ENCODE assay signal across 2 cellular contexts in genomic region chr11:63663809-63664208, GRCh38.
TF ChIP-seq lines count a peak whose summit lies in the region.

No MANE protein-coding gene starts in this region.

TF ChIP-seq in IMR-90, 13 proteins besides CTCF, POLR2A, EP300 and RAD21:
- peak; percentile 15; the same call in 1 of the 2 replicates for TF ChIP-seq MAFK (IDR thresholded peaks at IDR 0.05; ENCODE audit: low read depth, low read length)
- no peak for TF ChIP-seq FOS (IDR thresholded peaks at IDR 0.05; ENCODE audit: low read depth, low read length)
- no peak for TF ChIP-seq NFE2L2 (IDR thresholded peaks at IDR 0.05; ENCODE audit: low read depth, low read length)
- TF ChIP-seq CEBPB (IDR thresholded peaks at IDR 0.05; ENCODE audit: low read depth, low read length), result no peak

TF ChIP-seq in K562, 482 proteins besides CTCF, POLR2A, EP300 and RAD21:
- TF ChIP-seq E2F4 (CRISPR knock-in tag; IDR thresholded peaks at IDR 0.05; ENCODE audit: low read depth), result no peak
- no peak for TF ChIP-seq PHF21A (IDR thresholded peaks at IDR 0.05; ENCODE audit: borderline replicate concordance, low read depth)
- TF ChIP-seq NR2C1 (IDR thresholded peaks at IDR 0.05), result no peak
- no peak for TF ChIP-seq NR2C1 (tag; IDR thresholded peaks at IDR 0.05)
- no peak for TF ChIP-seq TEAD1 (CRISPR knock-in tag; IDR thresholded peaks at IDR 0.05)
- no peak for TF ChIP-seq RUNX1 (IDR thresholded peaks at IDR 0.05; ENCODE audit: low read depth)
- no peak for TF ChIP-seq POLR3G (IDR thresholded peaks at IDR 0.05; ENCODE audit: extremely low read depth, insufficient read length, insufficient replicate concordance)
- no peak for TF ChIP-seq CTCFL (IDR thresholded peaks at IDR 0.05; ENCODE audit: borderline replicate concordance, insufficient read depth, low read depth, low read length, poor library complexity, severe bottlenecking)
- no peak for TF ChIP-seq POLR2AphosphoS5 (IDR thresholded peaks at IDR 0.05; ENCODE audit: control insufficient read depth, insufficient read depth, low read depth, low read length)
- no peak for TF ChIP-seq SIN3B (IDR thresholded peaks at IDR 0.05; ENCODE audit: low read depth)
- TF ChIP-seq ZNF212 (CRISPR knock-in tag; IDR thresholded peaks at IDR 0.05), result no peak
- TF ChIP-seq, protein P1, sequence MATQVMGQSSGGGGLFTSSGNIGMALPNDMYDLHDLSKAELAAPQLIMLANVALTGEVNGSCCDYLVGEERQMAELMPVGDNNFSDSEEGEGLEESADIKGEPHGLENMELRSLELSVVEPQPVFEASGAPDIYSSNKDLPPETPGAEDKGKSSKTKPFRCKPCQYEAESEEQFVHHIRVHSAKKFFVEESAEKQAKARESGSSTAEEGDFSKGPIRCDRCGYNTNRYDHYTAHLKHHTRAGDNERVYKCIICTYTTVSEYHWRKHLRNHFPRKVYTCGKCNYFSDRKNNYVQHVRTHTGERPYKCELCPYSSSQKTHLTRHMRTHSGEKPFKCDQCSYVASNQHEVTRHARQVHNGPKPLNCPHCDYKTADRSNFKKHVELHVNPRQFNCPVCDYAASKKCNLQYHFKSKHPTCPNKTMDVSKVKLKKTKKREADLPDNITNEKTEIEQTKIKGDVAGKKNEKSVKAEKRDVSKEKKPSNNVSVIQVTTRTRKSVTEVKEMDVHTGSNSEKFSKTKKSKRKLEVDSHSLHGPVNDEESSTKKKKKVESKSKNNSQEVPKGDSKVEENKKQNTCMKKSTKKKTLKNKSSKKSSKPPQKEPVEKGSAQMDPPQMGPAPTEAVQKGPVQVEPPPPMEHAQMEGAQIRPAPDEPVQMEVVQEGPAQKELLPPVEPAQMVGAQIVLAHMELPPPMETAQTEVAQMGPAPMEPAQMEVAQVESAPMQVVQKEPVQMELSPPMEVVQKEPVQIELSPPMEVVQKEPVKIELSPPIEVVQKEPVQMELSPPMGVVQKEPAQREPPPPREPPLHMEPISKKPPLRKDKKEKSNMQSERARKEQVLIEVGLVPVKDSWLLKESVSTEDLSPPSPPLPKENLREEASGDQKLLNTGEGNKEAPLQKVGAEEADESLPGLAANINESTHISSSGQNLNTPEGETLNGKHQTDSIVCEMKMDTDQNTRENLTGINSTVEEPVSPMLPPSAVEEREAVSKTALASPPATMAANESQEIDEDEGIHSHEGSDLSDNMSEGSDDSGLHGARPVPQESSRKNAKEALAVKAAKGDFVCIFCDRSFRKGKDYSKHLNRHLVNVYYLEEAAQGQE (CRISPR knock-in tag; IDR thresholded peaks at IDR 0.05; ENCODE audit: low read depth), result no peak
- no peak for TF ChIP-seq ELF1 (tag; IDR thresholded peaks at IDR 0.05)
- TF ChIP-seq CHD1 (IDR thresholded peaks at IDR 0.05; ENCODE audit: low read length), result no peak
